9 cellular contexts compared by ENCODE assay signal in the genomic region with DNA sequence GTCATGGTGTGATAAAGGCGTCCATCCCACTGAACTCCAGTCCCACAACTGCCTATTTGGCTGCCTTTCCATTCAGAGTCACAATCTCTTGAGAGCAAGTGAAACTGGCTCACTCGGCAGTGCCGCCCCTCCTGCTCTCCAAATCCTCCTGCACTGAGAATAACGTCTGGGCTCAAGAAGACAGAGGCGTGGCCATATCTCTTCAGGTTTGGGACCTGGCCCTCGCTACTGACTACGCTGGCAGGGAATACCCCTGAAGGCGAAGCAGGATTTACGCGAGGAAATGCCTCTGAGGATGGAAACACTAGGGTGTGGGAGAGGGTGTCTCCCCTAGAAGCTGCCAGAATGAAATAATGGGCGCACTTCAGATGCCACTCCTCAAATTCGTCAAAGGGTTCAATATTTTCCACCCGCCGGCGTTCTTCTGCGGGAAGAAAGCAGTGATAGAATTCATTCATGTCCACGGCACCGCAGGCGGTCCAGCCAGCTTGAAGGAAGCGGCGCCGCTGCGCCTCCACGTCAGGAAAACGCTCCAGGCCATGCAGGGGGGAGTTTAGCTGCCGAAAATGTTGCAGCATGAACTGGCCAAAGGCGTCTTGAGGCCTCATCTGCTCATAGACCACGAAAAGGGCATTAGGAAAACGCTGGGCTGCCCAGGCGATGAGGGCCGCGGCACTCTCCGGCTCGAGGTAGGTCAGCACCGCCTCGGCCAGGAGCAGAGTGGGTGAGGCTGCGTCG. TPM values are rescaled to one million over a fixed set of nuclear protein-coding genes. Genes with fewer than 3 reads are reported as not detected.
DNase-seq lines count a peak whose midpoint lies in the region; ATAC-seq, FAIRE-seq and TF ChIP-seq lines count a peak whose summit lies in the region.
"Had no signal": no experiment of that assay in that cellular context is flagged by ENCODE, and none has a peak within 500 bp of the region (broad histone marks: within the 10 kb centered on the region; RNA-seq: fewer than 3 reads in every experiment).

No MANE protein-coding gene starts in this region.

- H3K4me2 ChIP-seq in astrocyte (ENCODE audit: low read length): peak overlapping the region; percentile 91

- no peak for TF ChIP-seq CTCF in astrocyte (IDR thresholded peaks at IDR 0.05; ENCODE audit: insufficient read depth, low read depth, low read length)

- FAIRE-seq in astrocyte (lab: Jason Lieb, UNC): no peak

- H3K79me2 ChIP-seq in astrocyte (ENCODE audit: insufficient read depth, low read length): peaks cover 18% of the 10 kb centered on the region

- peak in 1 of 5 donors; percentile 1 for DNase-seq in CD8-positive, alpha-beta memory T cell
- DNase-seq in astrocyte (ENCODE audit: low read depth) (peak; percentile 36), GF-D8 (lab: John Stamatoyannopoulos, UW) (no peak)

- peak overlapping the region; percentile 95 to 100 (median 97) for H3K4me3 Mint-ChIP-seq in CD8-positive, alpha-beta memory T cell
- peak overlapping the region; percentile 90 for H3K4me3 Mint-ChIP-seq in astrocyte (ENCODE audit: unreplicated experiment)

- peak overlapping the region; percentile 83 for H3K9ac ChIP-seq in astrocyte (ENCODE audit: low read length)

- H2AFZ ChIP-seq in astrocyte (ENCODE audit: low read depth, low read length): peak overlapping the region; percentile 99

- peaks cover 17% of the 10 kb centered on the region for H4K20me1 ChIP-seq in astrocyte (ENCODE audit: insufficient read depth, low read length)

- H3K9me3 ChIP-seq in CD8-positive, alpha-beta memory T cell (ENCODE audit: low read length): no peaks in the 10 kb centered on the region
- H3K9me3 ChIP-seq in KOPT-K1 (ENCODE audit: insufficient read depth, low read length, poor library complexity, severe bottlenecking) (no peaks in the 10 kb centered on the region), astrocyte (ENCODE audit: insufficient read depth, low read depth, low read length) (no peaks in the 10 kb centered on the region), iPS-18c (ENCODE audit: control insufficient read depth, insufficient read depth, low read length) (no peaks in the 10 kb centered on the region)

- H3K27me3 ChIP-seq in CD8-positive, alpha-beta memory T cell (ENCODE audit: insufficient read depth, low read length, poor library complexity, severe bottlenecking): no peaks in the 10 kb centered on the region
- H3K27me3 ChIP-seq in astrocyte (ENCODE audit: insufficient read depth, low read length): no peaks in the 10 kb centered on the region

- POLR2A ChIA-PET in CD8-positive, alpha-beta memory T cell (lab: Charles Lee): interaction anchor here (1.1 kb wide), 1 partner anchor 42 kb away, joined by 5 read pairs; a partner anchor contains a TSS

- H3K36me3 ChIP-seq in CD8-positive, alpha-beta memory T cell (ENCODE audit: insufficient read depth, low read length): no peaks in the 10 kb centered on the region
- H3K36me3 ChIP-seq in KOPT-K1 (ENCODE audit: insufficient read depth, low read length) (peaks cover 16% of the 10 kb centered on the region; the same call in 1 of the 2 replicates), astrocyte (ENCODE audit: insufficient read depth, low read length) (no peaks in the 10 kb centered on the region)

- CTCF ChIA-PET in CD8-positive, alpha-beta memory T cell (lab: Charles Lee): no interaction called here

- H3K27ac ChIP-seq in CD8-positive, alpha-beta memory T cell (ENCODE audit: low read depth, low read length): peak overlapping the region; percentile 98
- peak overlapping the region; percentile 90 for H3K27ac ChIP-seq in KOPT-K1 (ENCODE audit: low read depth, low read length, poor library complexity, severe bottlenecking)
- H3K27ac ChIP-seq in astrocyte (ENCODE audit: low read depth, low read length): peak overlapping the region; percentile 87
- H3K27ac ChIP-seq in skin epidermis: peak overlapping the region in 20 of 21 experiments; percentile 79 to 95 (median 90)

- no peaks in the 10 kb centered on the region for H3K9me3 Mint-ChIP-seq in CD8-positive, alpha-beta memory T cell
- H3K9me3 Mint-ChIP-seq in astrocyte (ENCODE audit: unreplicated experiment): no peaks in the 10 kb centered on the region

- ATAC-seq in HG03196 (IDR thresholded peaks at IDR 0.05; ENCODE audit: unreplicated experiment) (no peak), HG03378 (IDR thresholded peaks at IDR 0.05; ENCODE audit: unreplicated experiment) (no peak)

- H3K4me1 Mint-ChIP-seq in CD8-positive, alpha-beta memory T cell: peaks cover 30 to 49% (median 39%) of the 10 kb centered on the region in 3 donors
- peaks cover 10% of the 10 kb centered on the region for H3K4me1 Mint-ChIP-seq in astrocyte (ENCODE audit: low read depth, unreplicated experiment)

- peak overlapping the region; percentile 83 to 100 (median 99) for H3K27ac Mint-ChIP-seq in CD8-positive, alpha-beta memory T cell
- H3K27ac Mint-ChIP-seq in astrocyte (ENCODE audit: unreplicated experiment): peak overlapping the region; percentile 93

- peaks cover 0 to 8% of the 10 kb centered on the region in 2 donors for H3K27me3 Mint-ChIP-seq in CD8-positive, alpha-beta memory T cell
- peaks cover 13% of the 10 kb centered on the region for H3K27me3 Mint-ChIP-seq in astrocyte (ENCODE audit: low read depth, unreplicated experiment)

- H3K36me3 Mint-ChIP-seq in CD8-positive, alpha-beta memory T cell: peaks cover 0 to 22% (median 10%) of the 10 kb centered on the region in 3 donors
- H3K36me3 Mint-ChIP-seq in astrocyte (ENCODE audit: low read depth, unreplicated experiment): peaks cover 3% of the 10 kb centered on the region

- H3K4me1 ChIP-seq in CD8-positive, alpha-beta memory T cell (ENCODE audit: insufficient read depth, low read length): peaks cover 21% of the 10 kb centered on the region
- peaks cover 12% of the 10 kb centered on the region for H3K4me1 ChIP-seq in astrocyte (ENCODE audit: insufficient read depth, low read length)

- peak overlapping the region; percentile 92 for H3K4me3 ChIP-seq in CD8-positive, alpha-beta memory T cell (ENCODE audit: low read length)
- H3K4me3 ChIP-seq in astrocyte (ENCODE audit: insufficient read depth, low read depth, low read length) (peak overlapping the region; percentile 80), iPS-18c (ENCODE audit: insufficient read depth, low read depth, low read length) (peak overlapping the region; percentile 94), skin epidermis (peak overlapping the region; percentile 55 to 90 (median 68))

RNA-seq across cellular contexts. Expression of a gene that starts 1.0 kb away (rescaled TPM):
- 10 to 100 TPM; 14.9 to 16.5 TPM for total RNA-seq in CD8-positive, alpha-beta memory T cell
- polyA plus RNA-seq in CD8-positive, alpha-beta memory T cell: 4.4 TPM
- total RNA-seq in astrocyte: 4.7 and 4.8 TPM in 2 replicates

RNA-seq across cellular contexts. Expression of a gene that starts 27.3 kb away (rescaled TPM):
- total RNA-seq in CD8-positive, alpha-beta memory T cell: not detected
- polyA plus RNA-seq in CD8-positive, alpha-beta memory T cell: not detected
- total RNA-seq in astrocyte: not detected in 2 replicates
- total RNA-seq: subcutaneous adipose tissue had no signal

RNA-seq across cellular contexts. Expression of a gene that starts 41.5 kb away (rescaled TPM):
- total RNA-seq in CD8-positive, alpha-beta memory T cell: 10 to 100 TPM; 25.3 to 26.6 TPM
- 7.5 TPM for polyA plus RNA-seq in CD8-positive, alpha-beta memory T cell
- total RNA-seq in astrocyte: 25.5 and 27.8 TPM in 2 replicates

RNA-seq across cellular contexts. Expression of a gene that starts 41.5 kb away (rescaled TPM):
- 10 to 100 TPM; 39.1 to 44.0 TPM for total RNA-seq in CD8-positive, alpha-beta memory T cell
- 11.3 TPM for polyA plus RNA-seq in CD8-positive, alpha-beta memory T cell
- total RNA-seq in astrocyte: 10.3 and 12.0 TPM in 2 replicates
